ENCODE assay signal across 1 cellular context in genomic region chr3:135970500-135971116, GRCh38.
TF ChIP-seq lines count a peak whose summit lies in the region.

No MANE protein-coding gene starts in this region.

TF ChIP-seq in GM12878, 131 proteins besides CTCF, POLR2A, EP300 and RAD21:
- TF ChIP-seq HCFC1 (IDR thresholded peaks at IDR 0.05; ENCODE audit: low read length) (no peak), SPI1 (IDR thresholded peaks at IDR 0.05; ENCODE audit: borderline replicate concordance, insufficient read depth, low read depth, low read length) (peak; percentile 83)
